Comparison of ENCODE assay signal across 34 cellular contexts in genomic region chr13:90395348-90395747, GRCh38.
"Had no signal": no experiment of that assay in that cellular context is flagged by ENCODE, and none has a peak within 500 bp of the region (broad histone marks: within the 10 kb centered on the region; RNA-seq: fewer than 3 reads in every experiment).

No MANE protein-coding gene starts in this region.

- ATAC-seq: activated naive CD4-positive, alpha-beta T cell treated with anti-CD3 and anti-CD28 coated beads, Interleukin-2, amount 50 U/mL, for 72 hours; activated naive CD8-positive, alpha-beta T cell treated with anti-CD3 and anti-CD28 coated beads, Interleukin-2, amount 50 U/mL, for 24 hours; activated T-cell treated with anti-CD3 and anti-CD28 coated beads, Interleukin-2, amount 50 U/mL, for 4 hours; activated T-cell treated with anti-CD3 and anti-CD28 coated beads, Interleukin-2, amount 50 U/mL, for 72 hours; activated T-helper 17 cell treated with anti-CD3 and anti-CD28 coated beads, Interleukin-2, amount 50 U/mL, for 72 hours; body of pancreas had no signal

- H3K27me3 ChIP-seq: adrenal gland, ascending aorta, body of pancreas, brain microvascular endothelial cell, breast epithelium, cardiac muscle cell had no signal

- H3K4me1 ChIP-seq: adrenal gland, ascending aorta, body of pancreas, breast epithelium had no signal

- H3K4me3 ChIP-seq: adrenal gland, ascending aorta, body of pancreas, breast epithelium, cardiac muscle cell had no signal

- H3K9me3 ChIP-seq: body of pancreas had no signal

- FAIRE-seq: astrocyte, bronchial epithelial cell had no signal

- H3K36me3 ChIP-seq: adrenal gland, ascending aorta, brain microvascular endothelial cell, breast epithelium, cardiac muscle cell had no signal

- H3K27ac ChIP-seq: adrenal gland, ascending aorta, body of pancreas, brain microvascular endothelial cell, breast epithelium, cardiac muscle cell had no signal

- DNase-seq: activated effector memory CD4-positive, alpha-beta T cell treated with anti-CD3 and anti-CD28 coated beads, Interleukin-2, amount 50 U/mL, for 16 hours; activated effector memory CD4-positive, alpha-beta T cell treated with Interleukin-2 at 50 U/mL for 16 hours; activated gamma-delta T cell; activated gamma-delta T cell treated with Interleukin-2 at 50 U/mL for 16 hours; activated naive CD4-positive, alpha-beta T cell; activated naive CD4-positive, alpha-beta T cell treated with anti-CD3 and anti-CD28 coated beads for 36 hours; activated naive CD4-positive, alpha-beta T cell treated with anti-CD3 and anti-CD28 coated beads, Interleukin-2, amount 10 ng/mL, durations not matched to agents 7 days and 5 days; activated naive CD4-positive, alpha-beta T cell treated with anti-CD3 and anti-CD28 coated beads, Interleukin-2, amount 50 U/mL, for 16 hours; activated naive CD4-positive, alpha-beta T cell treated with Interleukin-2 at 50 U/mL for 16 hours; activated naive CD8-positive, alpha-beta T cell treated with anti-CD3 and anti-CD28 coated beads for 36 hours; activated naive CD8-positive, alpha-beta T cell treated with anti-CD3 and anti-CD28 coated beads, Interleukin-2, amount 10 ng/mL, durations not matched to agents 7 days and 5 days; activated naive CD8-positive, alpha-beta T cell treated with anti-CD3 and anti-CD28 coated beads, Interleukin-2, amount 50 U/mL, for 24 hours; activated T-cell treated with anti-CD3 and anti-CD28 coated beads, Interleukin-2, amount 50 U/mL, for 1 hour; activated T-cell treated with anti-CD3 and anti-CD28 coated beads, Interleukin-2, amount 50 U/mL, for 24 hours; activated T-cell treated with anti-CD3 and anti-CD28 coated beads, Interleukin-2, amount 50 U/mL, for 4 hours; activated T-cell treated with anti-CD3 and anti-CD28 coated beads, Interleukin-2, amount 50 U/mL, for 48 hours; activated T-cell treated with anti-CD3 and anti-CD28 coated beads, Interleukin-2, amount 50 U/mL, for 72 hours; adrenal gland; amniotic stem cell; amygdala; anterior cingulate cortex; aorta; body of pancreas; brain microvascular endothelial cell; caudate nucleus; central memory CD4-positive, alpha-beta T cell; cerebellar nuclear complex had no signal
